22 cellular contexts compared by ENCODE assay signal in the genomic region with DNA sequence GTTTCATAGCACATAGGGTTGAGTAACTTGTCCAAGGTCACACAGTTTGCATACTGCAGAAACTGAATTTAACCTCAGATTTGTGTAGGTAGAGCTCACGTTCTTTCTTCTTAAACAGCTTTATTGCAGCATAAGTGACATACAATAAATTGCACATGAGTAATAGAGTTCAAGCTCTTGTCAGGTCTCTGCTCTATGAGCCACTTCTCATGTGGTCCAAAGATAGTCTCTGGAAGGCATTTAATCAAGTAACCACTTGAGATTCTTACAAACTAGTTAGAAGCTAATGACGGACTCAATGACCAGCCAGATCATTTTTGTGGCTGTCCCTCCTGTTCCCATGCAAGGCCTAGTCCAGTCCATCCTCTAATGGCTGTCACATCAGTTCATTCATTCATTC.
DNase-seq lines count a peak whose midpoint lies in the region; ATAC-seq and TF ChIP-seq lines count a peak whose summit lies in the region.
"Had no signal": no experiment of that assay in that cellular context is flagged by ENCODE, and none has a peak within 500 bp of the region (broad histone marks: within the 10 kb centered on the region; RNA-seq: fewer than 3 reads in every experiment).

No MANE protein-coding gene starts in this region.

- H3K27ac Mint-ChIP-seq in natural killer cell treated with Interleukin-12 subunit alpha and Interleukin-12 subunit beta and Interleukin-15 and Interleukin-18, amount 100 ng/mL, for 72 hours = no peak overlapping the region
- no peak overlapping the region for H3K27ac Mint-ChIP-seq in natural killer cell
- peak overlapping the region; percentile 81 for H3K27ac Mint-ChIP-seq in activated T-helper 2 cell treated with anti-CD3 and anti-CD28 coated beads, Interferon-gamma antibody, Interleukin-2, Interleukin-4, amounts not matched to agents 10 μg/mL and 5 μg/mL and 100 μg/mL, durations not matched to agents 14 hours and 24 hours and 36 hours
- no peak overlapping the region for H3K27ac Mint-ChIP-seq in stimulated activated effector memory CD8-positive, alpha-beta T cell treated with anti-CD3 and anti-CD28 coated beads, Interleukin-12 subunit alpha, Interleukin-12 subunit beta, amount 100 ng/mL, for 72 hours
- H3K27ac Mint-ChIP-seq: B cell had no signal

- no peaks in the 10 kb centered on the region for H3K9me3 ChIP-seq in left ventricle myocardium inferior (replicated peaks)
- no peaks in the 10 kb centered on the region for H3K9me3 ChIP-seq in tibial nerve
- H3K9me3 ChIP-seq: Caco-2, HAP-1 had no signal

- no peak for ATAC-seq in natural killer cell treated with Interleukin-12 subunit alpha and Interleukin-12 subunit beta and Interleukin-15 and Interleukin-18, amount 100 ng/mL, for 72 hours
- ATAC-seq in natural killer cell = no peak
- peak; percentile 45 for ATAC-seq in stimulated activated effector memory CD8-positive, alpha-beta T cell treated with anti-CD3 and anti-CD28 coated beads, Interleukin-12 subunit alpha, Interleukin-12 subunit beta, amount 100 ng/mL, for 72 hours
- ATAC-seq: CD8-positive, alpha-beta T cell had no signal

- no peak for DNase-seq in natural killer cell treated with Interleukin-12 subunit alpha and Interleukin-12 subunit beta and Interleukin-15 and Interleukin-18, amount 100 ng/mL, for 72 hours (ENCODE audit: low spot score)
- DNase-seq in natural killer cell (no peak), left ventricle myocardium inferior (no peak), tibial nerve (ENCODE audit: low spot score in 2 of 2) (no peak), NCI-H2107 treated with DMSO at 0.1 percent for 48 hours (lab: John Stamatoyannopoulos, UW; ENCODE audit: unreplicated experiment) (no peak)
- no peak for DNase-seq in activated T-helper 2 cell treated with anti-CD3 and anti-CD28 coated beads, Interferon-gamma antibody, Interleukin-2, Interleukin-4, amounts not matched to agents 10 μg/mL and 5 μg/mL and 100 μg/mL, durations not matched to agents 14 hours and 24 hours and 36 hours (ENCODE audit: low spot score)
- DNase-seq in stimulated activated effector memory CD8-positive, alpha-beta T cell treated with anti-CD3 and anti-CD28 coated beads, Interleukin-12 subunit alpha, Interleukin-12 subunit beta, amount 100 ng/mL, for 72 hours (ENCODE audit: low spot score in 2 of 2) = no peak
- DNase-seq: CD8-positive, alpha-beta T cell; GOT3; IMR-90; NCI-H1092; NCI-H1436; NCI-H1930; NCI-H2107; NCI-H526; PC-9; SHP77 treated with DMSO at 0.1 percent for 48 hours had no signal

- no peaks in the 10 kb centered on the region for H3K9me3 Mint-ChIP-seq in natural killer cell treated with Interleukin-12 subunit alpha and Interleukin-12 subunit beta and Interleukin-15 and Interleukin-18, amount 100 ng/mL, for 72 hours
- H3K9me3 Mint-ChIP-seq in natural killer cell = no peaks in the 10 kb centered on the region
- peaks cover 5% of the 10 kb centered on the region for H3K9me3 Mint-ChIP-seq in activated T-helper 2 cell treated with anti-CD3 and anti-CD28 coated beads, Interferon-gamma antibody, Interleukin-2, Interleukin-4, amounts not matched to agents 10 μg/mL and 5 μg/mL and 100 μg/mL, durations not matched to agents 14 hours and 24 hours and 36 hours
- no peaks in the 10 kb centered on the region for H3K9me3 Mint-ChIP-seq in stimulated activated effector memory CD8-positive, alpha-beta T cell treated with anti-CD3 and anti-CD28 coated beads, Interleukin-12 subunit alpha, Interleukin-12 subunit beta, amount 100 ng/mL, for 72 hours
- H3K9me3 Mint-ChIP-seq: CD8-positive, alpha-beta T cell had no signal

- H3K27me3 Mint-ChIP-seq in natural killer cell treated with Interleukin-12 subunit alpha and Interleukin-12 subunit beta and Interleukin-15 and Interleukin-18, amount 100 ng/mL, for 72 hours = peaks cover 13 to 23% of the 10 kb centered on the region in 2 donors
- H3K27me3 Mint-ChIP-seq in natural killer cell (ENCODE audit: low read depth in 2 of 2) = peaks cover 2 to 8% of the 10 kb centered on the region in 2 donors
- H3K27me3 Mint-ChIP-seq in activated T-helper 2 cell treated with anti-CD3 and anti-CD28 coated beads, Interferon-gamma antibody, Interleukin-2, Interleukin-4, amounts not matched to agents 10 μg/mL and 5 μg/mL and 100 μg/mL, durations not matched to agents 14 hours and 24 hours and 36 hours (ENCODE audit: low read depth) = no peaks in the 10 kb centered on the region

- H3K36me3 Mint-ChIP-seq in natural killer cell treated with Interleukin-12 subunit alpha and Interleukin-12 subunit beta and Interleukin-15 and Interleukin-18, amount 100 ng/mL, for 72 hours = no peaks in the 10 kb centered on the region
- no peaks in the 10 kb centered on the region for H3K36me3 Mint-ChIP-seq in natural killer cell
- H3K36me3 Mint-ChIP-seq in activated T-helper 2 cell treated with anti-CD3 and anti-CD28 coated beads, Interferon-gamma antibody, Interleukin-2, Interleukin-4, amounts not matched to agents 10 μg/mL and 5 μg/mL and 100 μg/mL, durations not matched to agents 14 hours and 24 hours and 36 hours (ENCODE audit: low read depth) = peaks cover 23% of the 10 kb centered on the region
- no peaks in the 10 kb centered on the region for H3K36me3 Mint-ChIP-seq in stimulated activated effector memory CD8-positive, alpha-beta T cell treated with anti-CD3 and anti-CD28 coated beads, Interleukin-12 subunit alpha, Interleukin-12 subunit beta, amount 100 ng/mL, for 72 hours
- H3K36me3 Mint-ChIP-seq: CD8-positive, alpha-beta T cell had no signal

- H3K4me3 ChIP-seq in left ventricle myocardium inferior (no peak overlapping the region), tibial nerve (no peak overlapping the region)
- H3K4me3 ChIP-seq: HAP-1, PC-9 had no signal

- H3K27me3 ChIP-seq in left ventricle myocardium inferior (ENCODE audit: low read depth) (no peaks in the 10 kb centered on the region), tibial nerve (peaks cover 0 to 6% of the 10 kb centered on the region in 2 donors)

- peaks cover 8 to 13% of the 10 kb centered on the region in 2 donors for H3K4me1 Mint-ChIP-seq in natural killer cell treated with Interleukin-12 subunit alpha and Interleukin-12 subunit beta and Interleukin-15 and Interleukin-18, amount 100 ng/mL, for 72 hours (ENCODE audit: low read depth in 2 of 2)
- peaks cover 6 to 10% of the 10 kb centered on the region in 2 donors for H3K4me1 Mint-ChIP-seq in natural killer cell
- H3K4me1 Mint-ChIP-seq in activated T-helper 2 cell treated with anti-CD3 and anti-CD28 coated beads, Interferon-gamma antibody, Interleukin-2, Interleukin-4, amounts not matched to agents 10 μg/mL and 5 μg/mL and 100 μg/mL, durations not matched to agents 14 hours and 24 hours and 36 hours (ENCODE audit: low read depth) = peaks cover 47% of the 10 kb centered on the region
- H3K4me1 Mint-ChIP-seq in stimulated activated effector memory CD8-positive, alpha-beta T cell treated with anti-CD3 and anti-CD28 coated beads, Interleukin-12 subunit alpha, Interleukin-12 subunit beta, amount 100 ng/mL, for 72 hours = peaks cover 14% of the 10 kb centered on the region
- H3K4me1 Mint-ChIP-seq: B cell had no signal

- TF ChIP-seq CTCF in natural killer cell (IDR thresholded peaks at IDR 0.05) (no peak), left ventricle myocardium inferior (IDR thresholded peaks at IDR 0.05; ENCODE audit: borderline replicate concordance) (no peak), tibial nerve (IDR thresholded peaks at IDR 0.05) (no peak)

- no peak for TF ChIP-seq EP300 in tibial nerve (IDR thresholded peaks at IDR 0.05)

- H3K27ac ChIP-seq in left ventricle myocardium inferior (replicated peaks) (peak overlapping the region; percentile 55), tibial nerve (no peak overlapping the region)
- H3K27ac ChIP-seq: C4-2B, KMS-11, PC-9 had no signal

- H3K4me3 Mint-ChIP-seq in natural killer cell treated with Interleukin-12 subunit alpha and Interleukin-12 subunit beta and Interleukin-15 and Interleukin-18, amount 100 ng/mL, for 72 hours = peak overlapping the region; percentile 18
- H3K4me3 Mint-ChIP-seq in natural killer cell = no peak overlapping the region
- H3K4me3 Mint-ChIP-seq in activated T-helper 2 cell treated with anti-CD3 and anti-CD28 coated beads, Interferon-gamma antibody, Interleukin-2, Interleukin-4, amounts not matched to agents 10 μg/mL and 5 μg/mL and 100 μg/mL, durations not matched to agents 14 hours and 24 hours and 36 hours (ENCODE audit: low read depth) = no peak overlapping the region
- H3K4me3 Mint-ChIP-seq in stimulated activated effector memory CD8-positive, alpha-beta T cell treated with anti-CD3 and anti-CD28 coated beads, Interleukin-12 subunit alpha, Interleukin-12 subunit beta, amount 100 ng/mL, for 72 hours = no peak overlapping the region
- H3K4me3 Mint-ChIP-seq: B cell; CD8-positive, alpha-beta T cell had no signal

- TF ChIP-seq POLR2A in tibial nerve (IDR thresholded peaks at IDR 0.05) = no peak

- H3K4me1 ChIP-seq in left ventricle myocardium inferior (peaks cover 22% of the 10 kb centered on the region), tibial nerve (no peaks in the 10 kb centered on the region)
- H3K4me1 ChIP-seq: Caco-2, HAP-1 had no signal

- intact Hi-C loops in natural killer cell (cut with micrococcal nuclease) = no loop called here
- intact Hi-C loops in activated T-helper 2 cell treated with anti-CD3 and anti-CD28 coated beads, Interferon-gamma antibody, Interleukin-2, Interleukin-4, amounts not matched to agents 10 μg/mL and 5 μg/mL and 100 μg/mL, durations not matched to agents 14 hours and 24 hours and 36 hours (cut with micrococcal nuclease) = loop anchor here (1.0 to 10.0 kb wide), 3 partner anchors 9 to 71 kb away; a partner anchor contains a TSS
- intact Hi-C loops in left ventricle myocardium inferior (cut with micrococcal nuclease) = no loop called here

- 68 to 100% methylated on average over 2 of the region's 2 CpGs for WGBS in tibial nerve, 2 donors

- H3K36me3 ChIP-seq in left ventricle myocardium inferior (no peaks in the 10 kb centered on the region), tibial nerve (no peaks in the 10 kb centered on the region)
- H3K36me3 ChIP-seq: HAP-1 had no signal
